Comparison of ENCODE assay signal across 25 cellular contexts in the genomic region with DNA sequence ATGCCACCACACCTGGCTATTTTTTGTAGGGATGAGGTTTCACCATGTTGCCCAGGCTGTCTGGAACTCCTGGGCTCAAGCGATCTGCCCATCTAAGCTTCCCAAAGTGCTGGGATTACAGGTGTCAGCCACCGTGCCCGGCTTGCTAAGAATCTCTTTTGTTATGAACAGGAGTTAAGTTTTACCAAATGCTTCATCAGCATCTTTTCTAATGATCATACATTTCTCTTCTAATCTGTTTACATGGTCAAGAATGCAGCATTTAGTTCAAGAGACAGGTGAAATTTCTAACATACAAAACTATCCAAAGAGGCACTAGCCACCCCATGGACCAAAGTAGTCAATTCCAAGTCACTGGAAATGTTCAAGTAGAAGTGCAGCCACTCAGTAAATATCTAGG.
"Had no signal": no experiment of that assay in that cellular context is flagged by ENCODE, and none has a peak within 500 bp of the region (broad histone marks: within the 10 kb centered on the region; RNA-seq: fewer than 3 reads in every experiment).

No MANE protein-coding gene starts in this region.

- H3K27ac ChIP-seq: coronary artery, esophagus squamous epithelium, gastrocnemius medialis, heart right ventricle, left lung, lower lobe of right lung had no signal

- ATAC-seq: esophagus mucosa, gastrocnemius medialis, heart right ventricle, left cardiac atrium, left lung, left ventricle myocardium superior, lower lobe of right lung, mucosa of descending colon had no signal

- FAIRE-seq: colon, endothelial cell of umbilical vein, islet of Langerhans, keratinocyte had no signal

- DNase-seq: dermis blood vessel endothelial cell; dorsolateral prefrontal cortex; effector CD4-positive, alpha-beta T cell; effector memory CD4-positive, alpha-beta T cell; esophagus squamous epithelium; foreskin fibroblast; foreskin melanocyte; gastrocnemius medialis; glutamatergic neuron; head of caudate nucleus; heart right ventricle; hippocampal formation; left cardiac atrium; left lung; left ventricle myocardium superior; lower lobe of right lung; mesenchymal stem cell; mucosa of descending colon; naive B cell had no signal

- H3K36me3 ChIP-seq: esophagus squamous epithelium, gastrocnemius medialis, heart right ventricle, left lung, lower lobe of right lung had no signal

- H3K9me3 ChIP-seq: esophagus squamous epithelium, gastrocnemius medialis, heart right ventricle, left lung, lower lobe of right lung, mucosa of descending colon had no signal

- H3K4me1 ChIP-seq: esophagus squamous epithelium, gastrocnemius medialis, heart right ventricle, left lung, lower lobe of right lung had no signal

- H3K4me3 ChIP-seq: coronary artery, dorsolateral prefrontal cortex, esophagus squamous epithelium, gastrocnemius medialis, heart right ventricle, left lung, lower lobe of right lung, mucosa of descending colon had no signal
